ENCODE assay signal across 16 cellular contexts in genomic region chr20:60371456-60371855, GRCh38.
DNase-seq lines count a peak whose midpoint lies in the region; ATAC-seq and TF ChIP-seq lines count a peak whose summit lies in the region.
"Had no signal": no experiment of that assay in that cellular context is flagged by ENCODE, and none has a peak within 500 bp of the region (broad histone marks: within the 10 kb centered on the region; RNA-seq: fewer than 3 reads in every experiment).

No MANE protein-coding gene starts in this region.

- H3K27ac ChIP-seq in endodermal cell (ENCODE audit: low read depth, low read length) (no peak overlapping the region), neural progenitor cell (no peak overlapping the region)

- no peaks in the 10 kb centered on the region for H3F3A ChIP-seq in neural progenitor cell (ENCODE audit: low read depth)

- no peak overlapping the region for H2AFZ ChIP-seq in neural progenitor cell (replicated peaks)

- H3K27me3 ChIP-seq in endodermal cell (ENCODE audit: control insufficient read depth, insufficient read depth, low read length, poor library complexity, severe bottlenecking) (no peaks in the 10 kb centered on the region), neural progenitor cell (no peaks in the 10 kb centered on the region)

- H3K9me3 ChIP-seq in endodermal cell (ENCODE audit: control insufficient read depth, low read length) (no peaks in the 10 kb centered on the region), neural progenitor cell (ENCODE audit: low read depth) (no peaks in the 10 kb centered on the region)

- DNase-seq in activated CD4-positive, alpha-beta T cell treated with anti-CD3 and anti-CD28 coated beads, Interleukin-2, amount 10 ng/mL, durations not matched to agents 24 days and 14 days = peak; percentile 27
- DNase-seq in activated CD4-positive, alpha-beta T cell treated with anti-CD3 and anti-CD28 coated beads, Interleukin-2, amount 50 U/mL, for 48 hours = no peak
- DNase-seq in NCI-H1092 (lab: John Stamatoyannopoulos, UW) = peak; percentile 21
- peak; percentile 67 for DNase-seq in endodermal cell
- DNase-seq in neural progenitor cell (ENCODE audit: low spot score) = no peak
- no peak for DNase-seq in activated gamma-delta T cell (lab: John Stamatoyannopoulos, UW)
- DNase-seq in NCI-H128 (lab: John Stamatoyannopoulos, UW; ENCODE audit: unreplicated experiment) = no peak
- DNase-seq: ACHN; C1 segment of cervical spinal cord; CD4-positive, alpha-beta T cell; DMS79 treated with DMSO at 0.1 percent for 48 hours; GDM1; H7 had no signal

- no peaks in the 10 kb centered on the region for H3K4me1 Mint-ChIP-seq in activated CD4-positive, alpha-beta T cell treated with anti-CD3 and anti-CD28 coated beads, Interleukin-2, amount 10 ng/mL, durations not matched to agents 24 days and 14 days
- H3K4me1 Mint-ChIP-seq in endodermal cell (peaks cover 11% of the 10 kb centered on the region), neural progenitor cell (no peaks in the 10 kb centered on the region)
- H3K4me1 Mint-ChIP-seq: B cell, IgD-negative memory B cell had no signal

- H3K4me3 ChIP-seq in endodermal cell (ENCODE audit: low read length) (no peak overlapping the region), neural progenitor cell (no peak overlapping the region)

- no peaks in the 10 kb centered on the region for H3K4me1 ChIP-seq in endodermal cell (ENCODE audit: control insufficient read depth, insufficient read depth, low read length)
- H3K4me1 ChIP-seq in neural progenitor cell = no peaks in the 10 kb centered on the region

- no peaks in the 10 kb centered on the region for H3K27me3 Mint-ChIP-seq in activated CD4-positive, alpha-beta T cell treated with anti-CD3 and anti-CD28 coated beads, Interleukin-2, amount 10 ng/mL, durations not matched to agents 24 days and 14 days
- H3K27me3 Mint-ChIP-seq in endodermal cell (ENCODE audit: insufficient read depth) = no peaks in the 10 kb centered on the region
- peaks cover 15% of the 10 kb centered on the region for H3K27me3 Mint-ChIP-seq in neural progenitor cell (ENCODE audit: insufficient read depth, low read depth)
- H3K27me3 Mint-ChIP-seq: B cell, IgD-negative memory B cell had no signal

- H3K36me3 ChIP-seq in endodermal cell (ENCODE audit: control insufficient read depth, insufficient read depth, low read length) (no peaks in the 10 kb centered on the region), neural progenitor cell (no peaks in the 10 kb centered on the region)

- H3K27ac Mint-ChIP-seq in activated CD4-positive, alpha-beta T cell treated with anti-CD3 and anti-CD28 coated beads, Interleukin-2, amount 10 ng/mL, durations not matched to agents 24 days and 14 days = no peak overlapping the region
- H3K27ac Mint-ChIP-seq in endodermal cell (no peak overlapping the region), neural progenitor cell (no peak overlapping the region)
- H3K27ac Mint-ChIP-seq: B cell; CD4-positive, alpha-beta T cell; IgD-negative memory B cell had no signal

- peak; percentile 58 for TF ChIP-seq CTCF in endodermal cell (conservative IDR thresholded peaks at IDR 0.05)
- TF ChIP-seq CTCF in neural progenitor cell (IDR thresholded peaks at IDR 0.05) = peak; percentile 24

- 89 to 95% methylated on average over 6 to 7 of the region's 7 CpGs for WGBS in endodermal cell (ENCODE audit: insufficient coverage in 1 of 2, insufficient read length in 1 of 2), 2 experiments

- no peaks in the 10 kb centered on the region for H3K79me2 ChIP-seq in neural progenitor cell (ENCODE audit: low read depth)

- H3K36me3 Mint-ChIP-seq in activated CD4-positive, alpha-beta T cell treated with anti-CD3 and anti-CD28 coated beads, Interleukin-2, amount 10 ng/mL, durations not matched to agents 24 days and 14 days (ENCODE audit: low read depth) = no peaks in the 10 kb centered on the region
- H3K36me3 Mint-ChIP-seq in endodermal cell (ENCODE audit: low read depth) (no peaks in the 10 kb centered on the region), neural progenitor cell (peaks cover 1% of the 10 kb centered on the region)

- ATAC-seq in GM19463 (IDR thresholded peaks at IDR 0.05; ENCODE audit: unreplicated experiment) = no peak

- no peak overlapping the region for H3K4me3 Mint-ChIP-seq in activated CD4-positive, alpha-beta T cell treated with anti-CD3 and anti-CD28 coated beads, Interleukin-2, amount 10 ng/mL, durations not matched to agents 24 days and 14 days
- H3K4me3 Mint-ChIP-seq in endodermal cell (no peak overlapping the region), neural progenitor cell (no peak overlapping the region)
- H3K4me3 Mint-ChIP-seq: B cell; CD4-positive, alpha-beta T cell; IgD-negative memory B cell had no signal

- H3K9ac ChIP-seq in endodermal cell (ENCODE audit: extremely low read depth, low read length, poor library complexity, severe bottlenecking) (no peak overlapping the region), neural progenitor cell (no peak overlapping the region)

- peaks cover 4% of the 10 kb centered on the region for H3K9me3 Mint-ChIP-seq in activated CD4-positive, alpha-beta T cell treated with anti-CD3 and anti-CD28 coated beads, Interleukin-2, amount 10 ng/mL, durations not matched to agents 24 days and 14 days
- H3K9me3 Mint-ChIP-seq in endodermal cell (peaks cover 18% of the 10 kb centered on the region), neural progenitor cell (peaks cover 21% of the 10 kb centered on the region)
- H3K9me3 Mint-ChIP-seq: CD4-positive, alpha-beta T cell had no signal

- H3K4me2 ChIP-seq in neural progenitor cell = no peak overlapping the region

- no peaks in the 10 kb centered on the region for H4K20me1 ChIP-seq in neural progenitor cell (ENCODE audit: low read depth)

- intact Hi-C loops in activated CD4-positive, alpha-beta T cell treated with anti-CD3 and anti-CD28 coated beads, Interleukin-2, amount 10 ng/mL, durations not matched to agents 24 days and 14 days (cut with micrococcal nuclease) = no loop called here

Comparison
In these comparisons a context has a peak if more than half of its experiments do, and no peak if none do; other contexts are left out.
1. DNase-seq: peak in activated CD4-positive, alpha-beta T cell treated with anti-CD3 and anti-CD28 coated beads, Interleukin-2, amount 10 ng/mL, durations not matched to agents 24 days and 14 days (single experiment), NCI-H1092 (single experiment) and endodermal cell (single experiment); none in activated CD4-positive, alpha-beta T cell treated with anti-CD3 and anti-CD28 coated beads, Interleukin-2, amount 50 U/mL, for 48 hours (0 of 2), neural progenitor cell (single experiment), activated gamma-delta T cell (single experiment) and NCI-H128 (single experiment).